9 cellular contexts compared by ENCODE assay signal in genomic region chr12:46357438-46358324, GRCh38. TPM values are rescaled to one million over a fixed set of nuclear protein-coding genes. Genes with fewer than 3 reads are reported as not detected.
A peak's percentile ranks its signal among the peaks of the same experiment; 100 is the strongest.
DNase-seq lines count a peak whose midpoint lies in the region; ATAC-seq and TF ChIP-seq lines count a peak whose summit lies in the region.
"Had no signal": no experiment of that assay in that cellular context is flagged by ENCODE, and none has a peak within 500 bp of the region (broad histone marks: within the 10 kb centered on the region; RNA-seq: fewer than 3 reads in every experiment).

No MANE protein-coding gene starts in this region.

- no peaks in the 10 kb centered on the region for H3K27me3 Mint-ChIP-seq in naive B cell
- H3K27me3 Mint-ChIP-seq: activated B cell treated with CpG ODN at 0.5 μM for 24 hours had no signal

- peaks cover 20 to 30% of the 10 kb centered on the region in 2 donors for H3K36me3 Mint-ChIP-seq in naive B cell

- H3K9me3 Mint-ChIP-seq in naive B cell, result no peaks in the 10 kb centered on the region
- H3K9me3 Mint-ChIP-seq: activated B cell treated with CpG ODN at 0.5 μM for 24 hours had no signal

- peaks cover 22 to 43% (median 24%) of the 10 kb centered on the region in 3 donors for H3K4me1 Mint-ChIP-seq in naive B cell

- TF ChIP-seq CTCF in choroid plexus epithelial cell (conservative IDR thresholded peaks at IDR 0.05; ENCODE audit: low read depth, low read length), result no peak

- DNase-seq in ELF-1 (ENCODE audit: low read depth, low spot score), result peak; percentile 27
- peak; percentile 85 for DNase-seq in M059J (ENCODE audit: low read depth)
- peak; percentile 85 for DNase-seq in choroid plexus epithelial cell (ENCODE audit: low read depth)
- DNase-seq in naive B cell, result no peak
- no peak for DNase-seq in effector CD4-positive, alpha-beta T cell
- no peak for DNase-seq in iPS-NIHi11 (ENCODE audit: low spot score)
- DNase-seq: activated B cell treated with CpG ODN at 0.5 μM for 24 hours had no signal

- H3K27ac Mint-ChIP-seq in naive B cell, result peak overlapping the region in 4 of 6 donors; percentile 5 to 84 (median 22)
- H3K27ac Mint-ChIP-seq: activated B cell treated with CpG ODN at 0.5 μM for 24 hours had no signal

- H3K4me3 ChIP-seq in choroid plexus epithelial cell (ENCODE audit: low read depth, low read length), result no peak overlapping the region

- H3K4me3 Mint-ChIP-seq in naive B cell, result no peak overlapping the region
- H3K4me3 Mint-ChIP-seq: activated B cell treated with CpG ODN at 0.5 μM for 24 hours had no signal

- ATAC-seq in naive B cell (ENCODE audit: low read depth in 2 of 2) (no peak), GM18858 (IDR thresholded peaks at IDR 0.05; ENCODE audit: unreplicated experiment) (no peak), GM19463 (IDR thresholded peaks at IDR 0.05; ENCODE audit: unreplicated experiment) (no peak)

RNA-seq across cellular contexts. Expression of gene SLC38A2, which starts 14.9 kb away (rescaled TPM):
- total RNA-seq in M059J (2014; rRNA removed; shearing (Covaris generic)), result 447 and 744 TPM in 2 replicates
- 10 to 100 TPM; 48.8 to 96.3 (median 63.1) TPM for polyA plus RNA-seq in naive B cell (ENCODE audit: low read depth in 6 of 6)

Comparison
In these comparisons a context has a peak if more than half of its experiments do, and no peak if none do; other contexts are left out.
1. DNase-seq: peak in ELF-1 (single experiment), M059J (single experiment) and choroid plexus epithelial cell (single experiment); none in naive B cell (single experiment), effector CD4-positive, alpha-beta T cell (single experiment) and iPS-NIHi11 (single experiment).